In genomic region chr1:241485554-241485992, GRCh38 we compare ENCODE assay signal across 8 cellular contexts. TPM values are rescaled to one million over a fixed set of nuclear protein-coding genes. Genes with fewer than 3 reads are reported as not detected.
DNase-seq lines count a peak whose midpoint lies in the region; ATAC-seq and TF ChIP-seq lines count a peak whose summit lies in the region.

No MANE protein-coding gene starts in this region.

- H3K4me1 ChIP-seq in DND-41 (ENCODE audit: insufficient read depth, low read length) (no peaks in the 10 kb centered on the region), PC-9 (replicated peaks; ENCODE audit: insufficient read depth) (peaks cover 22% of the 10 kb centered on the region), hepatocyte (ENCODE audit: insufficient read depth) (no peaks in the 10 kb centered on the region)

- H3K27ac ChIP-seq in DND-41 (ENCODE audit: low read length) (no peak overlapping the region), PC-9 (no peak overlapping the region), hepatocyte (no peak overlapping the region)

- H4K20me1 ChIP-seq in DND-41 (ENCODE audit: insufficient read depth, low read length) (no peaks in the 10 kb centered on the region), PC-9 (ENCODE audit: insufficient read depth) (no peaks in the 10 kb centered on the region), hepatocyte (ENCODE audit: insufficient read depth, poor library complexity, severe bottlenecking) (no peaks in the 10 kb centered on the region)

- no TSS peak for BruUV-seq in PC-9 (replicated peaks; lab: Mats Ljungman, UMichigan)

- POLR2A ChIA-PET in PC-9 (lab: Charles Lee; ENCODE audit: unreplicated experiment): no interaction called here

- intact Hi-C loops in PC-9 (cut with micrococcal nuclease; ENCODE audit: unreplicated experiment): no loop called here

- H3K9ac ChIP-seq in DND-41 (ENCODE audit: low read depth, low read length): no peak overlapping the region

- CTCF ChIA-PET in PC-9 (lab: Charles Lee): interaction anchor here (0.8 kb wide), 1 partner anchor 701 kb away, joined by 8 read pairs; no protein-coding TSS in a partner anchor

- H3K36me3 ChIP-seq in DND-41 (ENCODE audit: insufficient read depth, low read length) (no peaks in the 10 kb centered on the region), PC-9 (ENCODE audit: low read depth) (no peaks in the 10 kb centered on the region), hepatocyte (replicated peaks; ENCODE audit: insufficient read depth, low read depth) (no peaks in the 10 kb centered on the region)

- H3K9me2 ChIP-seq in PC-9 (ENCODE audit: insufficient read depth): no peaks in the 10 kb centered on the region
- no peaks in the 10 kb centered on the region for H3K9me2 ChIP-seq in hepatocyte (replicated peaks; ENCODE audit: insufficient read depth)

- H2AFZ ChIP-seq in DND-41 (ENCODE audit: low read depth, low read length): no peak overlapping the region
- no peak overlapping the region for H2AFZ ChIP-seq in PC-9
- H2AFZ ChIP-seq in hepatocyte: no peak overlapping the region

- WGBS in hepatocyte (ENCODE audit: low lambda C conversion rate, missing lambda C conversion rate): 70% methylated on average over 4 of the region's 4 CpGs

- H3K9me3 ChIP-seq in DND-41 (ENCODE audit: insufficient read depth, low read length, severe bottlenecking) (no peaks in the 10 kb centered on the region), PC-9 (ENCODE audit: insufficient read depth, low read depth) (no peaks in the 10 kb centered on the region; the same call in 1 of the 2 replicates), hepatocyte (ENCODE audit: low read depth) (no peaks in the 10 kb centered on the region)

- H3K4me3 ChIP-seq in DND-41 (ENCODE audit: low read depth in 1 of 2, low read length in 2 of 2): no peak overlapping the region
- no peak overlapping the region for H3K4me3 ChIP-seq in PC-9
- no peak overlapping the region for H3K4me3 ChIP-seq in hepatocyte

- peak; percentile 65 for ATAC-seq in DND-41 (ENCODE audit: insufficient read depth, low read depth)
- peak; percentile 68 for ATAC-seq in GM19397 (IDR thresholded peaks at IDR 0.05; ENCODE audit: unreplicated experiment)
- peak; percentile 57 for ATAC-seq in HG03196 (IDR thresholded peaks at IDR 0.05; ENCODE audit: unreplicated experiment)
- ATAC-seq in omental fat pad (ENCODE audit: low FRiP score): no peak

- DNase-seq in DND-41 (no peak), PC-9 (no peak), hepatocyte (ENCODE audit: low spot score) (peak; percentile 8), HK-2 (ENCODE audit: unreplicated experiment) (no peak), omental fat pad (ENCODE audit: low spot score) (no peak)
- no peak for DNase-seq in activated CD8-positive, alpha-beta memory T cell treated with anti-CD3 and anti-CD28 coated beads for 24 hours

- H3F3A ChIP-seq in PC-9 (ENCODE audit: insufficient read depth, low read depth): peaks cover 12% of the 10 kb centered on the region

- TF ChIP-seq CTCF in DND-41 (IDR thresholded peaks at IDR 0.05; ENCODE audit: borderline replicate concordance, extremely low read depth, low read length, poor library complexity, severe bottlenecking) (peak; percentile 55), PC-9 (conservative IDR thresholded peaks at IDR 0.05) (peak; percentile 61; the same call in 1 of the 2 replicates), hepatocyte (IDR thresholded peaks at IDR 0.05; ENCODE audit: poor library complexity) (peak; percentile 39), omental fat pad (IDR thresholded peaks at IDR 0.05) (no peak)

- H3K4me2 ChIP-seq in DND-41 (ENCODE audit: insufficient read depth, low read length) (no peak overlapping the region), PC-9 (no peak overlapping the region), hepatocyte (no peak overlapping the region)

- H3K27me3 ChIP-seq in DND-41 (ENCODE audit: insufficient read depth, low read length, poor library complexity): no peaks in the 10 kb centered on the region
- H3K27me3 ChIP-seq in PC-9 (ENCODE audit: insufficient read depth, low read depth): no peaks in the 10 kb centered on the region
- H3K27me3 ChIP-seq in hepatocyte: no peaks in the 10 kb centered on the region

- no peaks in the 10 kb centered on the region for H3K79me2 ChIP-seq in DND-41 (ENCODE audit: insufficient read depth, low read length)
- H3K79me2 ChIP-seq in PC-9 (ENCODE audit: low read depth): no peaks in the 10 kb centered on the region
- no peaks in the 10 kb centered on the region for H3K79me2 ChIP-seq in hepatocyte

RNA-seq across cellular contexts. Expression of gene FH, which starts 34.0 kb away (rescaled TPM):
- 56.1 and 88.3 TPM in 2 replicates for total RNA-seq in PC-9 (2021)
- total RNA-seq in hepatocyte: 84.5 and 96.7 TPM in 2 replicates
- polyA plus RNA-seq in hepatocyte: 62.7 and 65.4 TPM in 2 replicates
- 10 to 100 TPM; 28.5 to 61.6 (median 47.0) TPM for total RNA-seq in omental fat pad

RNA-seq across cellular contexts. Expression of gene KMO, which starts 46.6 kb away (rescaled TPM):
- total RNA-seq in PC-9 (2021): 0.07 TPM in 1 of 2 replicates, not detected in the other
- 1.4 and 2.0 TPM in 2 replicates for total RNA-seq in hepatocyte
- 0.22 and 2.8 TPM in 2 replicates for polyA plus RNA-seq in hepatocyte
- 1 to 10 TPM; 1.3 to 4.4 (median 2.5) TPM for total RNA-seq in omental fat pad

Comparison
In these comparisons a context has a peak if more than half of its experiments do, and no peak if none do; other contexts are left out.
1. CTCF ChIP-seq: peak in DND-41 (single experiment), PC-9 (single experiment) and hepatocyte (single experiment); none in omental fat pad (0 of 3).